7 cellular contexts compared by ENCODE assay signal in the genomic region with DNA sequence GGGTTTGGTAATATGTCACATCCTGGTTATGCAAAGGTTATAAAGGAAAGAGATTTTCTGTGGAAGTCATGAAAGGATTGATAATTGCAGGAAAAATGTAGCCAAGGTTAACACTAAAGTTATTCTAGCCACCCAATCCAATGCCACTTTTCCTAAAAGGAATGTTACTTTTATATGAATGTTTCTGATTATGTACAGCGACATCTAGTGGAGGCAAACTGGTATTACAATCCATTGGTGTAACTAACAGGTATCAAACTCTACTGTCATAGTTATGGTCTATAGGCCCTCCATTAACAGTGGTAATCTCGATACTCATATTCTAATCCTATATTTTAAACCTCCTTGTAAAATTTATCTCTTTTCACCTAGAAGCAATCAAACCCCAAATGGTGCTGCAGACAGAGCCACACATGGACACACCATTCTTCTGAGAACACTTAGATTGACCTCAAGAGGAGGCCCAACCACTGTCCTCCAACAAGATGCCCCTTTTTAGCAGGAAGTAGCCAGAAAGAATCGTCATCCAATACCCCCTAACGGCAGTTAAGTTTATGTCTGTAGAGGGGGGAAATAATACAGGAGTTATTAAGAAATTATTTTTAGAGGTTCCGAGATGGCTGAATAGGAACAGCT.
DNase-seq lines count a peak whose midpoint lies in the region; ATAC-seq and TF ChIP-seq lines count a peak whose summit lies in the region.

No MANE protein-coding gene starts in this region.

- no peaks in the 10 kb centered on the region for H3K9me2 ChIP-seq in DOHH2 (replicated peaks; ENCODE audit: control insufficient read depth, low read length)

- H3K9me3 ChIP-seq in DOHH2 (ENCODE audit: control insufficient read depth, insufficient read depth, low read length) (no peaks in the 10 kb centered on the region), Peyer's patch (no peaks in the 10 kb centered on the region), aorta (ENCODE audit: control insufficient read depth, low read length) (no peaks in the 10 kb centered on the region)

- intact Hi-C loops in aorta (cut with DNase I) = loop anchor here (2.0 kb wide), 2 partner anchors 104 to 108 kb away; partner anchors contain the start of gene RAG1 (in 1 of the 2)

- no peaks in the 10 kb centered on the region for H3F3A ChIP-seq in DOHH2 (ENCODE audit: control insufficient read depth, insufficient read depth)

- H3K27ac ChIP-seq in DOHH2 (ENCODE audit: low read depth, low read length) = no peak overlapping the region
- H3K27ac ChIP-seq in Peyer's patch = no peak overlapping the region
- no peak overlapping the region for H3K27ac ChIP-seq in aorta (ENCODE audit: low read depth in 1 of 2, low read length in 2 of 2)

- H3K27me3 ChIP-seq in DOHH2 (ENCODE audit: control insufficient read depth, low read length) (no peaks in the 10 kb centered on the region), Peyer's patch (no peaks in the 10 kb centered on the region), aorta (ENCODE audit: control insufficient read depth in 1 of 2, insufficient read depth in 2 of 2, low read length in 1 of 2) (no peaks in the 10 kb centered on the region)

- TF ChIP-seq POLR2A in Peyer's patch (IDR thresholded peaks at IDR 0.05) = no peak

- ATAC-seq in HG03432 (IDR thresholded peaks at IDR 0.05; ENCODE audit: unreplicated experiment) = peak; percentile 47
- ATAC-seq in HG02571 (IDR thresholded peaks at IDR 0.05; ENCODE audit: unreplicated experiment) = no peak
- ATAC-seq in aorta (ENCODE audit: low FRiP score) = no peak

- H3K36me3 ChIP-seq in DOHH2 (ENCODE audit: control insufficient read depth, low read length) = no peaks in the 10 kb centered on the region
- no peaks in the 10 kb centered on the region for H3K36me3 ChIP-seq in Peyer's patch
- H3K36me3 ChIP-seq in aorta (ENCODE audit: control insufficient read depth in 1 of 2, insufficient read depth in 2 of 2, low read length in 1 of 2) = no peaks in the 10 kb centered on the region

- DNase-seq in Peyer's patch (no peak), epithelial cell of esophagus (ENCODE audit: low read depth) (peak; percentile 57), non-pigmented ciliary epithelial cell (ENCODE audit: low read depth) (peak; percentile 15), aorta (no peak)

- no peaks in the 10 kb centered on the region for H4K20me1 ChIP-seq in DOHH2 (ENCODE audit: control insufficient read depth, insufficient read depth, low read depth, low read length)

- WGBS in aorta, 2 donors = 65 to 67% methylated on average over 5 of the region's 5 CpGs

- H3K79me2 ChIP-seq in DOHH2 (ENCODE audit: control insufficient read depth, low read length) = no peaks in the 10 kb centered on the region

- TF ChIP-seq CTCF in DOHH2 (IDR thresholded peaks at IDR 0.05; ENCODE audit: low read depth, low read length, poor library complexity, severe bottlenecking) (peak; percentile 81), Peyer's patch (IDR thresholded peaks at IDR 0.05) (peak; percentile 43 to 79 (median 78)), epithelial cell of esophagus (IDR thresholded peaks at IDR 0.05; ENCODE audit: insufficient read depth, low read depth, low read length, missing control alignments) (peak; percentile 63)

- H3K4me3 ChIP-seq in DOHH2 (ENCODE audit: low read length) (no peak overlapping the region), Peyer's patch (no peak overlapping the region), epithelial cell of esophagus (ENCODE audit: low read length) (no peak overlapping the region), aorta (ENCODE audit: low read length in 2 of 2) (no peak overlapping the region)

- H3K4me1 ChIP-seq in DOHH2 (ENCODE audit: control insufficient read depth, low read length) = no peaks in the 10 kb centered on the region
- no peaks in the 10 kb centered on the region for H3K4me1 ChIP-seq in Peyer's patch
- no peaks in the 10 kb centered on the region for H3K4me1 ChIP-seq in aorta (ENCODE audit: control insufficient read depth in 1 of 2, insufficient read depth in 2 of 2, low read length in 2 of 2)

- no peak overlapping the region for H3K4me2 ChIP-seq in DOHH2 (ENCODE audit: low read length)

Comparison
In these comparisons a context has a peak if more than half of its experiments do, and no peak if none do; other contexts are left out.
1. DNase-seq: peak in epithelial cell of esophagus (single experiment) and non-pigmented ciliary epithelial cell (single experiment); none in Peyer's patch (0 of 3) and aorta (0 of 2).
2. Peak in every context shown above with its lines, with median percentiles within 50 percentile points of each other: CTCF ChIP-seq.